ENCODE assay signal across 18 cellular contexts in genomic region chr1:2454227-2454626, GRCh38. TPM values are rescaled to one million over a fixed set of nuclear protein-coding genes. Genes with fewer than 3 reads are reported as not detected.
DNase-seq lines count a peak whose midpoint lies in the region; ATAC-seq, FAIRE-seq and TF ChIP-seq lines count a peak whose summit lies in the region.
"Had no signal": no experiment of that assay in that cellular context is flagged by ENCODE, and none has a peak within 500 bp of the region (broad histone marks: within the 10 kb centered on the region; RNA-seq: fewer than 3 reads in every experiment).

No MANE protein-coding gene starts in this region.

- H2AFZ ChIP-seq in HepG2 (ENCODE audit: low read length) = no peak overlapping the region
- H2AFZ ChIP-seq in H1 (ENCODE audit: low read length) = no peak overlapping the region

- no peak overlapping the region for H2BK120ac ChIP-seq in H1 (replicated peaks; ENCODE audit: low read depth, low read length)

- H4K91ac ChIP-seq in H1 (replicated peaks; ENCODE audit: insufficient read length, low read length) = no peak overlapping the region

- no peak overlapping the region for H3K14ac ChIP-seq in H1 (ENCODE audit: insufficient read length)

- no peaks in the 10 kb centered on the region for H3K9me3 ChIP-seq in HepG2 (ENCODE audit: low read length)
- H3K9me3 ChIP-seq in right lobe of liver = no peaks in the 10 kb centered on the region
- H3K9me3 ChIP-seq in H1 (ENCODE audit: insufficient read depth in 2 of 2, low read depth in 1 of 2, low read length in 1 of 2) = no peaks in the 10 kb centered on the region
- H3K9me3 ChIP-seq: Caco-2 had no signal

- no peak for TF ChIP-seq EP300 in HepG2 (IDR thresholded peaks at IDR 0.05; ENCODE audit: low read depth in 2 of 2, low read length in 2 of 2)
- TF ChIP-seq EP300 in HepG2 (CRISPR knock-in tag; IDR thresholded peaks at IDR 0.05; ENCODE audit: borderline replicate concordance) = no peak
- TF ChIP-seq EP300 in H1 (IDR thresholded peaks at IDR 0.05; ENCODE audit: borderline replicate concordance in 1 of 2, low read depth in 2 of 2, low read length in 2 of 2) = no peak

- H3K56ac ChIP-seq in H1 (replicated peaks; ENCODE audit: insufficient read length, low read depth, low read length) = no peak overlapping the region

- TF ChIP-seq RAD21 in HepG2 (CRISPR knock-in tag; IDR thresholded peaks at IDR 0.05) = no peak
- no peak for TF ChIP-seq RAD21 in H1 (IDR thresholded peaks at IDR 0.05 in 1 of 2, conservative IDR thresholded peaks at IDR 0.05 in 1 of 2; ENCODE audit: low read depth in 2 of 2, low read length in 2 of 2)

- CTCF ChIA-PET in HepG2 (lab: Yijun Ruan, JAX; ENCODE audit: low intra/inter-chr PET ratio, low total read pairs) = no interaction called here
- CTCF ChIA-PET in RWPE1 (lab: Yijun Ruan, JAX) = no interaction called here
- CTCF ChIA-PET in H1 (lab: Charles Lee; ENCODE audit: partially characterized antibody) = no interaction called here

- no peak overlapping the region for H3K23ac ChIP-seq in H1 (ENCODE audit: insufficient read length)

- H3K4me1 ChIP-seq in HepG2 (ENCODE audit: insufficient read depth, low read length) (no peaks in the 10 kb centered on the region; the same call in 1 of the 2 replicates), right lobe of liver (no peaks in the 10 kb centered on the region), H1 (replicated peaks in 1 of 4; ENCODE audit: control insufficient read depth in 3 of 4, insufficient read depth in 4 of 4, low read length in 3 of 4) (peaks cover 0 to 5% (median 3%) of the 10 kb centered on the region in 4 experiments; a peak in 4 of 7 replicates)
- H3K4me1 ChIP-seq: Caco-2 had no signal

- H3K4me3 ChIP-seq in HepG2 (replicated peaks in 1 of 3; ENCODE audit: insufficient read depth in 1 of 3, low read depth in 2 of 3, low read length in 3 of 3) (no peak overlapping the region), right lobe of liver (no peak overlapping the region), H1 (ENCODE audit: extremely low read depth in 1 of 4, insufficient read depth in 2 of 4, low read depth in 3 of 4, low read length in 4 of 4) (no peak overlapping the region)

- H3K4me2 ChIP-seq in HepG2 (ENCODE audit: low read depth, low read length) = no peak overlapping the region
- no peak overlapping the region for H3K4me2 ChIP-seq in H1 (ENCODE audit: insufficient read depth in 1 of 2, low read depth in 2 of 2, low read length in 2 of 2)

- no peaks in the 10 kb centered on the region for H3K23me2 ChIP-seq in H1 (ENCODE audit: low read depth, low read length)

- H3K36me3 ChIP-seq in HepG2 (replicated peaks in 1 of 2; ENCODE audit: control insufficient read depth in 1 of 2, insufficient read depth in 2 of 2, low read length in 2 of 2) (no peaks in the 10 kb centered on the region), right lobe of liver (no peaks in the 10 kb centered on the region), H1 (ENCODE audit: control insufficient read depth in 2 of 4, insufficient read depth in 4 of 4, low read length in 3 of 4) (no peaks in the 10 kb centered on the region)

- ATAC-seq in HepG2 = no peak
- ATAC-seq in right lobe of liver = no peak
- no peak for ATAC-seq in HG02798 (IDR thresholded peaks at IDR 0.05; ENCODE audit: poor library complexity, unreplicated experiment)

- intact Hi-C loops in HepG2 (cut with micrococcal nuclease; ENCODE audit: unreplicated experiment) (no loop called here), right lobe of liver (cut with DNase I) (no loop called here), cardiac septum (cut with DNase I) (no loop called here)

- TF ChIP-seq CTCF in HepG2 (CRISPR knock-in tag; IDR thresholded peaks at IDR 0.05) = no peak
- TF ChIP-seq CTCF in right lobe of liver (IDR thresholded peaks at IDR 0.05) = no peak
- no peak for TF ChIP-seq CTCF in RWPE1 (conservative IDR thresholded peaks at IDR 0.05; ENCODE audit: low read depth)
- TF ChIP-seq CTCF in H1 (IDR thresholded peaks at IDR 0.05; ENCODE audit: control extremely low read depth in 1 of 3, insufficient read depth in 1 of 3, low read depth in 1 of 3, low read length in 3 of 3) = no peak

- FAIRE-seq in HepG2 (lab: Jason Lieb, UNC) (no peak), H1 (lab: Jason Lieb, UNC) (no peak)
- FAIRE-seq: GM19239 had no signal

- H2BK5ac ChIP-seq in H1 (ENCODE audit: low read depth, low read length) = no peak overlapping the region

- in situ Hi-C loops in HepG2 (cut with HindIII; ENCODE audit: extremely low pct_ligation_motif_present, low pct_unique_long_range_greater_than_20kb) = no loop called here

- no peak overlapping the region; the same call in 1 of the 2 replicates for H2AK5ac ChIP-seq in H1 (ENCODE audit: low read depth, low read length)

- H3K9ac ChIP-seq in HepG2 (ENCODE audit: insufficient read depth, low read depth, low read length) = no peak overlapping the region
- no peak overlapping the region for H3K9ac ChIP-seq in H1 (replicated peaks in 1 of 4; ENCODE audit: extremely low read depth in 1 of 4, low read depth in 3 of 4, low read length in 3 of 4)

- H3K27me3 ChIP-seq in HepG2 (ENCODE audit: control insufficient read depth in 1 of 2, insufficient read depth in 2 of 2, low read length in 2 of 2) (peaks cover 19 to 77% of the 10 kb centered on the region in 2 experiments; a peak in 4 of 5 replicates), right lobe of liver (no peaks in the 10 kb centered on the region), H1 (replicated peaks in 1 of 4; ENCODE audit: control insufficient read depth in 3 of 4, extremely low read depth in 1 of 4, insufficient read depth in 3 of 4, low read length in 3 of 4) (no peaks in the 10 kb centered on the region; a peak in 1 of 7 replicates)

- DNase-seq in HepG2 (ENCODE audit: low spot score) = no peak
- no peak for DNase-seq in right lobe of liver
- DNase-seq in RWPE1 (ENCODE audit: low spot score) = no peak
- DNase-seq in H1 (ENCODE audit: low read depth in 1 of 2, low spot score in 2 of 2) = no peak
- DNase-seq in dermis blood vessel endothelial cell = no peak
- DNase-seq in cardiac septum (ENCODE audit: low spot score) = no peak
- DNase-seq: 8988T; ACHN; Caco-2; CD8-positive, alpha-beta memory T cell; DND-41; GDM1; GOT3; HCEC 1CT had no signal

- 9% methylated on average over 9 of the region's 10 CpGs for WGBS in HepG2 (ENCODE audit: low lambda C conversion rate)
- no CpG with 5 or more reads among the region's 10 CpGs for WGBS in right lobe of liver (ENCODE audit: insufficient coverage, low coverage, low lambda C conversion rate, missing lambda C conversion rate)
- WGBS in H1 (ENCODE audit: extremely low coverage in 1 of 2, insufficient coverage in 1 of 2, insufficient read length in 1 of 2, insufficient replicate concordance in 2 of 2, low coverage in 1 of 2, low lambda C conversion rate in 2 of 2, missing lambda C conversion rate in 1 of 2), 2 experiments = 87% methylated on average over 10 of the region's 10 CpGs; no CpG with 5 or more reads in 1 of the 2 experiments

- no peak overlapping the region for H4K5ac ChIP-seq in H1 (ENCODE audit: insufficient read length, low read depth, low read length)

- no peak overlapping the region for H2BK20ac ChIP-seq in H1 (ENCODE audit: low read length)

- BruUV-seq in HepG2 (replicated peaks; lab: Mats Ljungman, UMichigan) = no TSS peak

- TF ChIP-seq POLR2A in HepG2 (IDR thresholded peaks at IDR 0.05; ENCODE audit: insufficient read depth in 1 of 2, low read depth in 2 of 2, low read length in 2 of 2) = no peak
- no peak for TF ChIP-seq POLR2A in right lobe of liver (IDR thresholded peaks at IDR 0.05)
- no peak for TF ChIP-seq POLR2A in H1 (IDR thresholded peaks at IDR 0.05; ENCODE audit: control extremely low read depth in 1 of 2, low read depth in 2 of 2, low read length in 2 of 2)

- H3K27ac ChIP-seq in HepG2 (ENCODE audit: extremely low read length, insufficient read depth, low read length) (no peak overlapping the region), right lobe of liver (no peak overlapping the region), RWPE1 (peak overlapping the region; percentile 98), H1 (ENCODE audit: low read depth, low read length) (no peak overlapping the region), temporal lobe (ENCODE audit: low read depth, low read length) (peak overlapping the region; percentile 94)

- H4K20me1 ChIP-seq in HepG2 (ENCODE audit: insufficient read depth, low read length) = no peaks in the 10 kb centered on the region
- H4K20me1 ChIP-seq in H1 (replicated peaks in 1 of 2; ENCODE audit: control insufficient read depth in 1 of 2, insufficient read depth in 2 of 2, low read length in 2 of 2) = peaks cover 0 to 1% of the 10 kb centered on the region in 2 experiments

- H2BK12ac ChIP-seq in H1 (ENCODE audit: low read depth, low read length) = no peak overlapping the region

- H3K79me1 ChIP-seq in H1 (ENCODE audit: low read depth, low read length) = no peaks in the 10 kb centered on the region

- peak overlapping the region; percentile 25; the same call in 1 of the 2 replicates for H4K8ac ChIP-seq in H1 (ENCODE audit: extremely low read depth, insufficient read depth, low read length)

- H2BK15ac ChIP-seq in H1 (ENCODE audit: low read length) = no peak overlapping the region

- POLR2A ChIA-PET in HepG2 (lab: Yijun Ruan, JAX) = no interaction called here
- POLR2A ChIA-PET in RWPE1 (lab: Yijun Ruan, JAX; ENCODE audit: low non-redundant PET) = no interaction called here
- POLR2A ChIA-PET in H1 (lab: Charles Lee; ENCODE audit: partially characterized antibody) = no interaction called here

- H3K4ac ChIP-seq in H1 (replicated peaks; ENCODE audit: insufficient read length, low read depth, low read length) = no peak overlapping the region

- H3K79me2 ChIP-seq in HepG2 (ENCODE audit: insufficient read depth, low read length) = no peaks in the 10 kb centered on the region
- no peaks in the 10 kb centered on the region for H3K79me2 ChIP-seq in H1 (ENCODE audit: control insufficient read depth in 1 of 2, insufficient read depth in 2 of 2, low read length in 2 of 2)

- H3K18ac ChIP-seq in H1 (ENCODE audit: extremely low read depth, low read length) = no peak overlapping the region

RNA-seq across cellular contexts. Expression of gene PLCH2, which starts 21.9 kb away (rescaled TPM):
- total RNA-seq in HepG2 (2016; rRNA removed; fragmentation: Illumina TruSeq; extraction: Trizol) = 0.14 and 0.15 TPM in 2 replicates
- under 0.01 TPM in 1 of 2 replicates, not detected in the other for total RNA-seq in HepG2 (2016; cell fraction: cytosol; rRNA removed; fragmentation: Illumina TruSeq; extraction: Trizol; ENCODE audit: low read depth)
- 0.12 and 0.22 TPM in 2 replicates for total RNA-seq in HepG2 (2016; cell fraction: insoluble cytoplasmic fraction; rRNA removed; fragmentation: Illumina TruSeq; extraction: Trizol)
- 0.06 and 0.10 TPM in 2 replicates for total RNA-seq in HepG2 (2016; cell fraction: membrane; rRNA removed; fragmentation: Illumina TruSeq; extraction: Trizol)
- 0.19 and 0.22 TPM in 2 replicates for total RNA-seq in HepG2 (2016; cell fraction: nucleus; rRNA removed; fragmentation: Illumina TruSeq; extraction: Trizol)
- 0.67 and 1.3 TPM in 2 replicates for polyA plus RNA-seq in HepG2 (2011; rRNA removed)
- polyA plus RNA-seq in HepG2 (2011; cell fraction: cytosol; rRNA removed) = 0.32 and 0.78 TPM in 2 replicates
- polyA plus RNA-seq in HepG2 (2011; cell fraction: nucleus; rRNA removed) = 6.0 and 6.1 TPM in 2 replicates
- polyA plus RNA-seq in HepG2 (2012) = 0.11 and 0.15 TPM in 2 replicates
- 0.05 TPM in 1 of 2 replicates, not detected in the other for polyA plus RNA-seq in HepG2 (2016; cell fraction: cytosol; fragmentation: Illumina TruSeq; extraction: Trizol; ENCODE audit: low read depth)
- polyA plus RNA-seq in HepG2 (2016; cell fraction: insoluble cytoplasmic fraction; fragmentation: Illumina TruSeq; extraction: Trizol; ENCODE audit: low read depth) = 0.10 and 0.20 TPM in 2 replicates
- 0.07 TPM in 1 of 2 replicates, not detected in the other for polyA plus RNA-seq in HepG2 (2016; cell fraction: membrane; fragmentation: Illumina TruSeq; extraction: Trizol; ENCODE audit: low read depth)
- polyA plus RNA-seq in HepG2 (2016; cell fraction: nucleus; fragmentation: Illumina TruSeq; extraction: Trizol; ENCODE audit: insufficient read depth, low read depth) = 0.37 and 0.83 TPM in 2 replicates
- 1.2 TPM in 1 of 2 replicates, not detected in the other for polyA minus RNA-seq in HepG2 (2011; rRNA and poly(A)+ RNA removed; ENCODE audit: low replicate concordance)
- polyA minus RNA-seq in HepG2 (2011; cell fraction: cytosol; rRNA and poly(A)+ RNA removed) = 0.20 TPM in 1 of 2 replicates, not detected in the other
- polyA minus RNA-seq in HepG2 (2011; cell fraction: nucleus; rRNA and poly(A)+ RNA removed) = 0.90 and 1.2 TPM in 2 replicates
- 1 to 10 TPM in 5 of 6 experiments, under 1 TPM in 1; 0.37 to 4.6 (median 2.3) TPM for total RNA-seq in right lobe of liver
- total RNA-seq in H1 (2021; fragmentation: NEBNext Ultra II Directional; extraction: Animal tissue kit (Norgen Biotek cat#: 25700)) = 0.19 TPM in 2 replicates
- 0.14 TPM in 2 replicates for polyA plus RNA-seq in H1 (2011; rRNA removed)
- 0.12 TPM for polyA plus RNA-seq in H1 (2011; cell fraction: cytosol; rRNA removed)
- polyA plus RNA-seq in H1 (2011; cell fraction: nucleus; rRNA removed) = 0.54 TPM
- 0.06 to 0.16 TPM (median 0.14 TPM) in 4 replicates for polyA plus RNA-seq in H1 (2012, experiment 1 of 2)
- 0.07 TPM for polyA plus RNA-seq in H1 (2012, experiment 2 of 2)
- 0.10 TPM for polyA plus RNA-seq in H1 (2013, experiment 1 of 2)
- polyA plus RNA-seq in H1 (2013, experiment 2 of 2) = 0.07 TPM
- polyA minus RNA-seq in H1 (2011; rRNA and poly(A)+ RNA removed) = 0.05 and 0.16 TPM in 2 replicates
- polyA minus RNA-seq in H1 (2011; cell fraction: cytosol; rRNA and poly(A)+ RNA removed) = not detected
- polyA minus RNA-seq in H1 (2011; cell fraction: nucleus; rRNA and poly(A)+ RNA removed) = 0.30 TPM
- 9.1 TPM for total RNA-seq in temporal lobe
- under 0.01 and 0.09 TPM in 2 replicates for total RNA-seq in dermis blood vessel endothelial cell
- 0.11 TPM for total RNA-seq in cardiac septum
- polyA plus RNA-seq: CD14-positive monocyte had no signal

RNA-seq across cellular contexts. Expression of gene PEX10, which starts 41.9 kb away (rescaled TPM):
- total RNA-seq in HepG2 (2016; rRNA removed; fragmentation: Illumina TruSeq; extraction: Trizol) (38.3 and 39.6 TPM in 2 replicates), right lobe of liver (10 to 100 TPM in 3 of 6 experiments, 1 to 10 TPM in 3; 7.4 to 24.3 (median 10.5) TPM), temporal lobe (14.0 TPM), dermis blood vessel endothelial cell (33.4 and 44.9 TPM in 2 replicates), cardiac septum (18.1 TPM)
- 20.2 and 25.8 TPM in 2 replicates for total RNA-seq in HepG2 (2016; cell fraction: cytosol; rRNA removed; fragmentation: Illumina TruSeq; extraction: Trizol; ENCODE audit: low read depth)
- 37.8 and 38.9 TPM in 2 replicates for total RNA-seq in HepG2 (2016; cell fraction: insoluble cytoplasmic fraction; rRNA removed; fragmentation: Illumina TruSeq; extraction: Trizol)
- 53.4 and 59.7 TPM in 2 replicates for total RNA-seq in HepG2 (2016; cell fraction: membrane; rRNA removed; fragmentation: Illumina TruSeq; extraction: Trizol)
- total RNA-seq in HepG2 (2016; cell fraction: nucleus; rRNA removed; fragmentation: Illumina TruSeq; extraction: Trizol) = 27.1 and 27.5 TPM in 2 replicates
- polyA plus RNA-seq in HepG2 (2011; rRNA removed) (16.1 and 21.0 TPM in 2 replicates), H1 (2011; rRNA removed) (26.9 and 37.3 TPM in 2 replicates)
- 16.3 and 20.9 TPM in 2 replicates for polyA plus RNA-seq in HepG2 (2011; cell fraction: cytosol; rRNA removed)
- 49.0 and 57.5 TPM in 2 replicates for polyA plus RNA-seq in HepG2 (2011; cell fraction: nucleus; rRNA removed)
- polyA plus RNA-seq in HepG2 (2012) = 13.3 and 14.5 TPM in 2 replicates
- polyA plus RNA-seq in HepG2 (2016; cell fraction: cytosol; fragmentation: Illumina TruSeq; extraction: Trizol; ENCODE audit: low read depth) = 27.1 and 37.0 TPM in 2 replicates
- 36.5 and 40.8 TPM in 2 replicates for polyA plus RNA-seq in HepG2 (2016; cell fraction: insoluble cytoplasmic fraction; fragmentation: Illumina TruSeq; extraction: Trizol; ENCODE audit: low read depth)
- polyA plus RNA-seq in HepG2 (2016; cell fraction: membrane; fragmentation: Illumina TruSeq; extraction: Trizol; ENCODE audit: low read depth) = 47.4 and 49.9 TPM in 2 replicates
- 44.7 and 46.3 TPM in 2 replicates for polyA plus RNA-seq in HepG2 (2016; cell fraction: nucleus; fragmentation: Illumina TruSeq; extraction: Trizol; ENCODE audit: insufficient read depth, low read depth)
- polyA minus RNA-seq in HepG2 (2011; rRNA and poly(A)+ RNA removed; ENCODE audit: low replicate concordance) = 15.3 and 46.5 TPM in 2 replicates
- polyA minus RNA-seq in HepG2 (2011; cell fraction: cytosol; rRNA and poly(A)+ RNA removed) = 9.7 and 12.0 TPM in 2 replicates
- polyA minus RNA-seq in HepG2 (2011; cell fraction: nucleus; rRNA and poly(A)+ RNA removed) = 18.4 and 20.1 TPM in 2 replicates
- 24.3 and 24.7 TPM in 2 replicates for total RNA-seq in H1 (2021; fragmentation: NEBNext Ultra II Directional; extraction: Animal tissue kit (Norgen Biotek cat#: 25700))
- 29.9 TPM for polyA plus RNA-seq in H1 (2011; cell fraction: cytosol; rRNA removed)
- 42.6 TPM for polyA plus RNA-seq in H1 (2011; cell fraction: nucleus; rRNA removed)
- polyA plus RNA-seq in H1 (2012, experiment 1 of 2) = 16.5 to 25.6 TPM (median 24.1 TPM) in 4 replicates
- 26.0 TPM for polyA plus RNA-seq in H1 (2012, experiment 2 of 2)
- polyA plus RNA-seq in H1 (2013, experiment 1 of 2) = 13.3 TPM
- 13.7 TPM for polyA plus RNA-seq in H1 (2013, experiment 2 of 2)
- polyA minus RNA-seq in H1 (2011; rRNA and poly(A)+ RNA removed) = 10.7 and 13.6 TPM in 2 replicates
- 19.8 TPM for polyA minus RNA-seq in H1 (2011; cell fraction: cytosol; rRNA and poly(A)+ RNA removed)
- polyA minus RNA-seq in H1 (2011; cell fraction: nucleus; rRNA and poly(A)+ RNA removed) = 22.3 TPM

Comparison
In these comparisons a context has a peak if more than half of its experiments do, and no peak if none do; other contexts are left out.
1. H3K27ac ChIP-seq: peak in RWPE1 (single experiment) and temporal lobe (single experiment); none in HepG2 (single experiment), right lobe of liver (0 of 3) and H1 (single experiment).